28 cellular contexts compared by ENCODE assay signal in genomic region chr5:120326651-120327050, GRCh38.
"Had no signal": no experiment of that assay in that cellular context is flagged by ENCODE, and none has a peak within 500 bp of the region (broad histone marks: within the 10 kb centered on the region; RNA-seq: fewer than 3 reads in every experiment).

No MANE protein-coding gene starts in this region.

- H3K4me1 ChIP-seq: esophagus muscularis mucosa, vagina had no signal

- H3K36me3 ChIP-seq: brain microvascular endothelial cell, esophagus muscularis mucosa, thoracic aorta, vagina had no signal

- H3K36me3 Mint-ChIP-seq: activated CD4-positive, alpha-beta memory T cell treated with anti-CD3 and anti-CD28 coated beads for 36 hours; activated naive CD8-positive, alpha-beta T cell treated with anti-CD3 and anti-CD28 coated beads for 36 hours; stimulated activated effector memory CD8-positive, alpha-beta T cell treated with anti-CD3 and anti-CD28 coated beads, Interleukin-12 subunit alpha, Interleukin-12 subunit beta, amount 100 ng/mL, for 72 hours; type B pancreatic cell had no signal

- DNase-seq: activated CD4-positive, alpha-beta memory T cell treated with anti-CD3 and anti-CD28 coated beads for 36 hours; activated CD4-positive, alpha-beta T cell treated with anti-CD3 and anti-CD28 coated beads, Interleukin-2, amount 10 ng/mL, durations not matched to agents 24 days and 14 days; activated CD4-positive, CD25-positive, alpha-beta regulatory T cell treated with anti-CD3 and anti-CD28 coated beads, Interleukin-2, amount 50 U/mL, for 72 hours; activated CD8-positive, alpha-beta memory T cell treated with anti-CD3 and anti-CD28 coated beads, Interleukin-2, amount 50 U/mL, for 4 hours; activated effector memory CD4-positive, alpha-beta T cell treated with anti-CD3 and anti-CD28 coated beads, Interleukin-2, amount 50 U/mL, for 16 hours; activated naive CD4-positive, alpha-beta T cell treated with anti-CD3 and anti-CD28 coated beads for 36 hours; activated naive CD8-positive, alpha-beta T cell treated with anti-CD3 and anti-CD28 coated beads for 36 hours; activated T-cell treated with anti-CD3 and anti-CD28 coated beads, Interleukin-2, amount 50 U/mL, for 1 hour; amniotic stem cell; brain microvascular endothelial cell; foreskin melanocyte; left cardiac atrium; left ventricle myocardium superior; mucosa of descending colon; stimulated activated CD4-positive, alpha-beta T cell treated with anti-CD3 and anti-CD28 coated beads, Interleukin-12 subunit alpha, Interleukin-12 subunit beta, amount 100 ng/mL, for 4 hours; stimulated activated CD4-positive, alpha-beta T cell treated with anti-CD3 and anti-CD28 coated beads, Interleukin-4, amount 100 ng/mL, for 1 hour; T-helper 2 cell had no signal

- H3K27me3 ChIP-seq: brain microvascular endothelial cell, esophagus muscularis mucosa, vagina had no signal

- H3K27ac Mint-ChIP-seq: activated CD4-positive, alpha-beta memory T cell treated with anti-CD3 and anti-CD28 coated beads for 36 hours; activated CD4-positive, alpha-beta T cell treated with anti-CD3 and anti-CD28 coated beads, Interleukin-2, amount 10 ng/mL, durations not matched to agents 24 days and 14 days; activated naive CD4-positive, alpha-beta T cell treated with anti-CD3 and anti-CD28 coated beads for 36 hours; activated naive CD8-positive, alpha-beta T cell treated with anti-CD3 and anti-CD28 coated beads for 36 hours; activated T-helper 1 cell treated with anti-CD3 and anti-CD28 coated beads, Interleukin-12 subunit alpha, Interleukin-12 subunit beta, Interleukin-2, Interleukin-4 antibody, amounts not matched to agents 30 ng/mL and 10 ng/mL and 1 ng/mL, durations not matched to agents 14 hours and 24 hours and 36 hours; nephron; stimulated activated effector memory CD8-positive, alpha-beta T cell treated with anti-CD3 and anti-CD28 coated beads, Interleukin-12 subunit alpha, Interleukin-12 subunit beta, amount 100 ng/mL, for 72 hours; stimulated activated naive CD8-positive, alpha-beta T cell treated with anti-CD3 and anti-CD28 coated beads, Interleukin-15, Interleukin-2, amounts not matched to agents 100 ng/mL and 50 ng/mL, for 24 hours; type B pancreatic cell had no signal

- H3K9me3 ChIP-seq: esophagus muscularis mucosa, mucosa of descending colon, thoracic aorta, vagina had no signal

- H3K4me3 Mint-ChIP-seq: activated CD4-positive, alpha-beta memory T cell treated with anti-CD3 and anti-CD28 coated beads for 36 hours; activated CD4-positive, alpha-beta T cell treated with anti-CD3 and anti-CD28 coated beads, Interleukin-2, amount 10 ng/mL, durations not matched to agents 24 days and 14 days; activated naive CD4-positive, alpha-beta T cell treated with anti-CD3 and anti-CD28 coated beads for 36 hours; activated naive CD8-positive, alpha-beta T cell treated with anti-CD3 and anti-CD28 coated beads for 36 hours; activated T-helper 1 cell treated with anti-CD3 and anti-CD28 coated beads, Interleukin-12 subunit alpha, Interleukin-12 subunit beta, Interleukin-2, Interleukin-4 antibody, amounts not matched to agents 30 ng/mL and 10 ng/mL and 1 ng/mL, durations not matched to agents 14 hours and 24 hours and 36 hours; nephron; stimulated activated effector memory CD8-positive, alpha-beta T cell treated with anti-CD3 and anti-CD28 coated beads, Interleukin-12 subunit alpha, Interleukin-12 subunit beta, amount 100 ng/mL, for 72 hours; stimulated activated naive CD8-positive, alpha-beta T cell treated with anti-CD3 and anti-CD28 coated beads, Interleukin-15, Interleukin-2, amounts not matched to agents 100 ng/mL and 50 ng/mL, for 24 hours; type B pancreatic cell had no signal

- H3K27me3 Mint-ChIP-seq: activated CD4-positive, alpha-beta memory T cell treated with anti-CD3 and anti-CD28 coated beads for 36 hours; activated CD4-positive, alpha-beta T cell treated with anti-CD3 and anti-CD28 coated beads, Interleukin-2, amount 10 ng/mL, durations not matched to agents 24 days and 14 days; activated naive CD8-positive, alpha-beta T cell treated with anti-CD3 and anti-CD28 coated beads for 36 hours; stimulated activated naive CD8-positive, alpha-beta T cell treated with anti-CD3 and anti-CD28 coated beads, Interleukin-15, Interleukin-2, amounts not matched to agents 100 ng/mL and 50 ng/mL, for 24 hours; type B pancreatic cell had no signal

- H3K4me1 Mint-ChIP-seq: activated CD4-positive, alpha-beta T cell treated with anti-CD3 and anti-CD28 coated beads, Interleukin-2, amount 10 ng/mL, durations not matched to agents 24 days and 14 days; activated naive CD8-positive, alpha-beta T cell treated with anti-CD3 and anti-CD28 coated beads for 36 hours; nephron; stimulated activated effector memory CD8-positive, alpha-beta T cell treated with anti-CD3 and anti-CD28 coated beads, Interleukin-12 subunit alpha, Interleukin-12 subunit beta, amount 100 ng/mL, for 72 hours had no signal

- H3K4me3 ChIP-seq: coronary artery, esophagus muscularis mucosa, mucosa of descending colon, skin epidermis, thoracic aorta, vagina had no signal

- H3K9me3 Mint-ChIP-seq: activated CD4-positive, alpha-beta T cell treated with anti-CD3 and anti-CD28 coated beads, Interleukin-2, amount 10 ng/mL, durations not matched to agents 24 days and 14 days; activated naive CD4-positive, alpha-beta T cell treated with anti-CD3 and anti-CD28 coated beads for 36 hours; stimulated activated naive CD8-positive, alpha-beta T cell treated with anti-CD3 and anti-CD28 coated beads, Interleukin-15, Interleukin-2, amounts not matched to agents 100 ng/mL and 50 ng/mL, for 24 hours had no signal

- ATAC-seq: left cardiac atrium; left ventricle myocardium superior; mucosa of descending colon; sciatic nerve; stimulated activated effector memory CD8-positive, alpha-beta T cell treated with anti-CD3 and anti-CD28 coated beads, Interleukin-12 subunit alpha, Interleukin-12 subunit beta, amount 100 ng/mL, for 72 hours had no signal
